ENCODE assay signal across 18 cellular contexts in the genomic region with DNA sequence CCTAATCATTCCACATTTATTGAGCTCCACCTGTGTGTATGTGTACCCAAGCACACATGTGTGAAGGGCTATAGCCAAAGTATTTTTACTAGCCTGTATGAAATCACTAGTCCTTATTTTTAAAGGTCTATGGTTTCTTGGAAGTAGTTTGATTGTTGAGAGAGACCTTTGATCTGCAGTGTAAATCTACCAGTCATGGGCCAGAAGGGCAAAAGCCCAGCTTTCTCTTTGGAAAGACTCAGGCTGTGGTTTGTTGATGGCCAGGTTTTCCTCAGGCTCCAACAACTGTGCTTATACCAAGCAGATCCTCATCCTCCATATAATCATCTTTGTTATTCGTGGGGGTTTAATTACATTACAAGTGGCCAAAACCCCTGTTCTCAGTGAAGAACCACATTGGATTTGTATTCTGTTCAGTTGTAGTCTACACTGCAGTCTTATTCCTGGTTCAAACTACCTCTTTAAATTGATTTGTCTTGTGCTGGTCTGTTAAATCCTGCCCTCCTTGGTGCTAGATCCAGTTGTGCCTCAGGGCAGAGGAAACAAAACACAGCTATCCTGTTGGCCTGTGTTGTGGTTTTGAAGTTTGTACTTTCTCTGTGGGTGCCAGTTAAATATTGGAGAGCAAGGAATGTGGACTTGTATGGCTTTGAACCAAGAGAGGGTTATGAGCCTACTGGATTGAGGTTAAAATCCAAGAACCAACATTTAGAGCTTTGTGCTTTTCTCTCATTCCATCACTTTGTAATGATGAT. TPM values are rescaled to one million over a fixed set of nuclear protein-coding genes. Genes with fewer than 3 reads are reported as not detected.
A peak's percentile ranks its signal among the peaks of the same experiment; 100 is the strongest.
DNase-seq lines count a peak whose midpoint lies in the region; ATAC-seq and TF ChIP-seq lines count a peak whose summit lies in the region.
"Had no signal": no experiment of that assay in that cellular context is flagged by ENCODE, and none has a peak within 500 bp of the region (broad histone marks: within the 10 kb centered on the region; RNA-seq: fewer than 3 reads in every experiment).

No MANE protein-coding gene starts in this region.

- no peaks in the 10 kb centered on the region for H3K27me3 ChIP-seq in breast epithelium
- no peaks in the 10 kb centered on the region for H3K27me3 ChIP-seq in liver (ENCODE audit: control insufficient read depth in 4 of 4, insufficient read depth in 4 of 4, low read length in 3 of 4)
- no peaks in the 10 kb centered on the region for H3K27me3 ChIP-seq in A673 (replicated peaks; ENCODE audit: insufficient read depth, low read depth, low read length, poor library complexity)
- no peaks in the 10 kb centered on the region for H3K27me3 ChIP-seq in PC-3 (ENCODE audit: low read length)
- H3K27me3 ChIP-seq: MG63 had no signal

- H2AFZ ChIP-seq in PC-3 (ENCODE audit: low read length), result no peak overlapping the region
- H2AFZ ChIP-seq: GM23248 had no signal

- peak in 1 of 2 donors; percentile 48 for TF ChIP-seq RAD21 in liver (IDR thresholded peaks at IDR 0.05)

- no peak overlapping the region for H3K4me2 ChIP-seq in PC-3 (ENCODE audit: low read length)

- H3K9ac ChIP-seq in liver (ENCODE audit: low read depth in 1 of 2, low read length in 2 of 2) (no peak overlapping the region), PC-3 (ENCODE audit: low read length) (no peak overlapping the region)
- H3K9ac ChIP-seq: GM23248 had no signal

- no peaks in the 10 kb centered on the region for H3K4me1 Mint-ChIP-seq in MCF 10A (ENCODE audit: insufficient read depth, unreplicated experiment)

- peaks cover 0 to 4% of the 10 kb centered on the region in 2 donors for H3K4me1 ChIP-seq in breast epithelium
- peaks cover 1 to 39% (median 29%) of the 10 kb centered on the region in 4 donors for H3K4me1 ChIP-seq in liver (ENCODE audit: control insufficient read depth in 4 of 4, insufficient read depth in 4 of 4, low read length in 3 of 4)
- no peaks in the 10 kb centered on the region for H3K4me1 ChIP-seq in A673 (ENCODE audit: insufficient read depth, low read length, poor library complexity, severe bottlenecking)
- H3K4me1 ChIP-seq in PC-3 (ENCODE audit: insufficient read depth, low read length), result no peaks in the 10 kb centered on the region

- H3K27ac Mint-ChIP-seq in MCF 10A (ENCODE audit: low read depth, unreplicated experiment), result no peak overlapping the region

- H4K20me1 ChIP-seq in PC-3 (ENCODE audit: low read length), result no peaks in the 10 kb centered on the region

- H3K9me3 ChIP-seq in breast epithelium (no peaks in the 10 kb centered on the region), liver (ENCODE audit: control insufficient read depth in 4 of 4, low read length in 3 of 4) (no peaks in the 10 kb centered on the region), A673 (ENCODE audit: low read depth, low read length, poor library complexity, severe bottlenecking) (no peaks in the 10 kb centered on the region), PC-3 (ENCODE audit: low read length) (no peaks in the 10 kb centered on the region)
- H3K9me3 ChIP-seq: MG63 had no signal

- BruUV-seq in MCF 10A (replicated peaks; lab: Mats Ljungman, UMichigan) (no TSS peak), A673 (replicated peaks; lab: Mats Ljungman, UMichigan) (no TSS peak), PC-3 (replicated peaks; lab: Mats Ljungman, UMichigan) (no TSS peak)

- peak in 1 of 2 donors; percentile 54 for DNase-seq in breast epithelium (ENCODE audit: low spot score in 2 of 2)
- DNase-seq in MCF 10A (ENCODE audit: unreplicated experiment), result no peak
- DNase-seq in fibroblast of gingiva (ENCODE audit: low read depth), result peak; percentile 1
- DNase-seq in NCI-H226, result no peak
- no peak for DNase-seq in DMS53 treated with DMSO at 0.1 percent for 48 hours (lab: John Stamatoyannopoulos, UW; ENCODE audit: unreplicated experiment)
- DNase-seq in A673 (ENCODE audit: low spot score), result no peak
- DNase-seq in PC-3, result no peak
- DNase-seq: GM23248, KG1, MG63, NCI-H1105 treated with DMSO at 0.1 percent for 48 hours, NCI-H187, NCI-H510A, SHP77 treated with DMSO at 0.1 percent for 48 hours had no signal

- no peak for TF ChIP-seq CTCF in breast epithelium (IDR thresholded peaks at IDR 0.05)
- TF ChIP-seq CTCF in MCF 10A (IDR thresholded peaks at IDR 0.05; ENCODE audit: unreplicated experiment), result no peak
- no peak for TF ChIP-seq CTCF in liver (IDR thresholded peaks at IDR 0.05; ENCODE audit: low read depth, low read length, missing input control)
- TF ChIP-seq CTCF in A673 (conservative IDR thresholded peaks at IDR 0.05; ENCODE audit: low read depth, low read length), result no peak
- TF ChIP-seq CTCF in PC-3 (conservative IDR thresholded peaks at IDR 0.05; ENCODE audit: low read depth, low read length), result no peak

- H3K4me3 Mint-ChIP-seq in MCF 10A (ENCODE audit: unreplicated experiment), result no peak overlapping the region

- H3K79me2 ChIP-seq in PC-3 (ENCODE audit: low read length), result no peaks in the 10 kb centered on the region

- CTCF ChIA-PET in MCF 10A (lab: Yijun Ruan, JAX) (interaction anchor here (1.3 to 2.3 kb wide), 3 partner anchors 12 to 24 kb away, joined by 3 to 5 read pairs (median 4); no protein-coding TSS in a partner anchor), A673 (lab: Charles Lee) (no interaction called here), PC-3 (lab: Charles Lee) (no interaction called here)

- H3K4me3 ChIP-seq in breast epithelium (no peak overlapping the region), liver (ENCODE audit: low read depth in 1 of 3, low read length in 3 of 3) (no peak overlapping the region), A673 (ENCODE audit: low read depth, low read length, poor library complexity, severe bottlenecking) (no peak overlapping the region), PC-3 (ENCODE audit: low read length) (no peak overlapping the region)
- H3K4me3 ChIP-seq: GM12878, GM23248, MG63 had no signal

- ATAC-seq in PC-3, result no peak
- ATAC-seq: GM12878 had no signal

- H3K27ac ChIP-seq in breast epithelium (peak overlapping the region; percentile 1 to 38), liver (ENCODE audit: low read depth in 1 of 2, low read length in 2 of 2) (peak overlapping the region; percentile 38 to 73), A673 (ENCODE audit: low read depth, low read length, poor library complexity, severe bottlenecking) (no peak overlapping the region), PC-3 (ENCODE audit: low read length) (no peak overlapping the region)
- H3K27ac ChIP-seq: C4-2B, GM23248 had no signal

- no peak for TF ChIP-seq POLR2A in breast epithelium (IDR thresholded peaks at IDR 0.05)

- 48% methylated on average over 1 of the region's 1 CpG for WGBS in liver

- H3K9me3 Mint-ChIP-seq in MCF 10A (ENCODE audit: unreplicated experiment), result no peaks in the 10 kb centered on the region

- H3F3A ChIP-seq in PC-3 (ENCODE audit: low read length, unreplicated experiment), result no peaks in the 10 kb centered on the region

- intact Hi-C loops in breast epithelium (cut with DNase I; ENCODE audit: low total_unique reads), result no loop called here
- intact Hi-C loops in MCF 10A (cut with micrococcal nuclease), result no loop called here
- intact Hi-C loops in A673 (cut with micrococcal nuclease; ENCODE audit: unreplicated experiment), result no loop called here
- intact Hi-C loops in PC-3 (cut with micrococcal nuclease), result no loop called here

- H3K27me3 Mint-ChIP-seq in MCF 10A (ENCODE audit: insufficient read depth, unreplicated experiment), result no peaks in the 10 kb centered on the region

- POLR2A ChIA-PET in MCF 10A (lab: Yijun Ruan, JAX) (interaction anchor here (2.0 kb wide), 1 partner anchor 13 kb away, joined by 9 read pairs; the partner anchor contains the start of genes CDC26 and PRPF4), A673 (lab: Charles Lee; ENCODE audit: low non-redundant PET) (no interaction called here), PC-3 (lab: Charles Lee; ENCODE audit: unreplicated experiment) (no interaction called here)

- peaks cover 70% of the 10 kb centered on the region for H3K36me3 Mint-ChIP-seq in MCF 10A (ENCODE audit: insufficient read depth, unreplicated experiment)

- no peaks in the 10 kb centered on the region for H3K9me2 ChIP-seq in PC-3 (replicated peaks; ENCODE audit: low read length)

- no peaks in the 10 kb centered on the region for H3K36me3 ChIP-seq in breast epithelium
- H3K36me3 ChIP-seq in liver (ENCODE audit: control insufficient read depth in 4 of 4, insufficient read depth in 3 of 4, low read depth in 1 of 4, low read length in 3 of 4), result peaks cover 0 to 25% (median 16%) of the 10 kb centered on the region in 4 donors
- H3K36me3 ChIP-seq in A673 (ENCODE audit: insufficient read depth, low read length, poor library complexity, severe bottlenecking), result peaks cover 27% of the 10 kb centered on the region
- H3K36me3 ChIP-seq in PC-3 (ENCODE audit: low read depth, low read length), result no peaks in the 10 kb centered on the region

TF ChIP-seq in liver, 16 proteins besides CTCF, POLR2A, EP300 and RAD21 (continues in another document):
- TF ChIP-seq JUND (IDR thresholded peaks at IDR 0.05), result peak; percentile 35 to 48
- TF ChIP-seq FOXA2 (IDR thresholded peaks at IDR 0.05), result no peak
- TF ChIP-seq RXRA (IDR thresholded peaks at IDR 0.05), result peak; percentile 39
- peak; percentile 74 for TF ChIP-seq TAF1 (conservative IDR thresholded peaks at IDR 0.05)
- TF ChIP-seq YY1 (IDR thresholded peaks at IDR 0.05), result peak; percentile 48

RNA-seq across cellular contexts. Expression of gene CDC26, which starts 13.3 kb away (rescaled TPM):
- 10 to 100 TPM; 32.0 to 46.2 (median 39.1) TPM for total RNA-seq in breast epithelium
- 51.6 and 64.8 TPM in 2 replicates for total RNA-seq in MCF 10A (2022)
- 10 to 100 TPM; 12.5 to 16.7 TPM for total RNA-seq in liver
- 10 to 100 TPM; 25.9 to 38.9 TPM for polyA plus RNA-seq in liver
- 17.9 and 25.4 TPM in 2 replicates for total RNA-seq in A673 (2021)
- total RNA-seq in PC-3 (2014; rRNA removed), result 32.4 and 34.7 TPM in 2 replicates

RNA-seq across cellular contexts. Expression of gene PRPF4, which starts 13.4 kb away (rescaled TPM):
- total RNA-seq in breast epithelium (10 to 100 TPM; 14.2 to 23.1 (median 18.4) TPM), MCF 10A (2022) (35.6 and 37.3 TPM in 2 replicates), liver (10 to 100 TPM; 11.6 to 11.9 TPM), A673 (2021) (54.4 and 59.8 TPM in 2 replicates), PC-3 (2014; rRNA removed) (27.4 and 32.1 TPM in 2 replicates)
- 1 to 10 TPM; 5.0 to 9.3 TPM for polyA plus RNA-seq in liver

RNA-seq across cellular contexts. Expression of gene SLC31A1, which starts 40.8 kb away (rescaled TPM):
- 10 to 100 TPM; 13.9 to 24.4 (median 18.7) TPM for total RNA-seq in breast epithelium
- 56.3 and 69.4 TPM in 2 replicates for total RNA-seq in MCF 10A (2022)
- 10 to 100 TPM; 26.6 to 96.2 TPM for total RNA-seq in liver
- polyA plus RNA-seq in liver, result 10 to 100 TPM; 40.1 to 49.8 TPM
- 31.9 and 32.7 TPM in 2 replicates for total RNA-seq in A673 (2021)
- total RNA-seq in PC-3 (2014; rRNA removed), result 9.2 and 9.7 TPM in 2 replicates

RNA-seq across cellular contexts. Expression of gene FKBP15, which starts 41.0 kb away (rescaled TPM):
- total RNA-seq in breast epithelium (10 to 100 TPM; 23.3 to 41.0 (median 36.8) TPM), MCF 10A (2022) (32.2 and 32.6 TPM in 2 replicates), liver (10 to 100 TPM; 16.8 to 18.2 TPM), A673 (2021) (22.0 and 23.5 TPM in 2 replicates), PC-3 (2014; rRNA removed) (10.7 and 15.0 TPM in 2 replicates)
- polyA plus RNA-seq in liver, result 1 to 10 TPM; 6.2 to 9.1 TPM

RNA-seq across cellular contexts. Expression of gene RNF183, which starts 41.1 kb away (rescaled TPM):
- total RNA-seq in breast epithelium (1 to 10 TPM in 1 of 3 donors, under 1 TPM in 1, not detected in 1; 0.98 to 3.5 TPM), MCF 10A (2022) (not detected in 2 replicates), liver (not detected), A673 (2021) (not detected in 2 replicates), PC-3 (2014; rRNA removed) (not detected in 2 replicates)
- polyA plus RNA-seq in liver, result under 1 TPM in 1 of 2 donors, not detected in 1; 0.07 TPM
- total RNA-seq: A172, GM23248 had no signal
- polyA plus RNA-seq: GM23248 had no signal

Comparison
In these comparisons a context has a peak if more than half of its experiments do, and no peak if none do; other contexts are left out.
1. H3K27ac ChIP-seq: peak in breast epithelium (2 of 2) and liver (2 of 2); none in A673 (single experiment) and PC-3 (single experiment).